9 cellular contexts compared by ENCODE assay signal in the genomic region with DNA sequence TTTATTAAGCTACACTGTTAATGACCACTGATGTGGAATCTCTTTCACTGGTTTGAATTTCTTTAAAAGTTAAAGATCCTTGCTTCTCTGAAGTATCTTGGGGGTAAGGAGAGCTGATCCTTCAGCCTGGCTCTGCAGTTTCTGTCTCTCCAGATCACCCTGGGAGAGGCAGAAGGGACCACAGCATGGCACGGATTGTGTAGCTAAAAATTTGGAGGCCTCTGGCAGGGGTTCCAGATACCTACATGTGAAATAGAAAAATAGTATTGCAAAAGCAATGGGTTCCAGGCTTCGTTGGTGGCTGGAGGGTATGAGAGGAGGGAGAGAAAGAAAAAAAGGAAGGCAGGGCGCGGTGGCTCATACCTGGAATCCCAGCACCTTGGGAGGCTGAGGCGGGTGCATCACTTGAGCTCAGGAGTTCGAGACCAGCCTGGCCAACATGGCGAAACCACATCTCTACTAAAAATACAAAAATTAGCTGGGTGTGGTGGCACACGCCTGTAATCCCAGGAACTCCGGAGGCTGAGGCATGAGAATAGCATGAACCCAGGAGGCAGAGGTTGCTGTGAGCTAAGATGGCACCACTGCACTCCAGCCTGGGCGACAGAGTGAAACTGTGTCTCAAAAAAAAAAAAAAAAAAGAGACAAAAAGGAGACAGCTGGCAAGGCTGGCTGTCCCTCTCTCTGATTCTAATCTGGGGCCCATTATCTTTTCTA. TPM values are rescaled to one million over a fixed set of nuclear protein-coding genes. Genes with fewer than 3 reads are reported as not detected.
DNase-seq lines count a peak whose midpoint lies in the region; ATAC-seq and TF ChIP-seq lines count a peak whose summit lies in the region.
"Had no signal": no experiment of that assay in that cellular context is flagged by ENCODE, and none has a peak within 500 bp of the region (broad histone marks: within the 10 kb centered on the region; RNA-seq: fewer than 3 reads in every experiment).

No MANE protein-coding gene starts in this region.

- peaks cover 0 to 2% (median 0%) of the 10 kb centered on the region in 7 donors for H3K9me3 Mint-ChIP-seq in CD14-positive monocyte
- H3K9me3 Mint-ChIP-seq in brain: no peaks in the 10 kb centered on the region
- no peaks in the 10 kb centered on the region for H3K9me3 Mint-ChIP-seq in natural killer cell

- H3K36me3 Mint-ChIP-seq in CD14-positive monocyte (peaks cover 15 to 18% of the 10 kb centered on the region in 2 donors), brain (peaks cover 22% of the 10 kb centered on the region), natural killer cell (no peaks in the 10 kb centered on the region)

- peaks cover 0 to 3% (median 2%) of the 10 kb centered on the region in 3 donors for H3K27me3 Mint-ChIP-seq in CD14-positive monocyte (ENCODE audit: low read depth in 3 of 3)
- peaks cover 17% of the 10 kb centered on the region for H3K27me3 Mint-ChIP-seq in brain
- no peaks in the 10 kb centered on the region for H3K27me3 Mint-ChIP-seq in natural killer cell (ENCODE audit: low read depth in 2 of 2)

- peaks cover 66% of the 10 kb centered on the region for H3K4me1 Mint-ChIP-seq in CD14-positive monocyte
- H3K4me1 Mint-ChIP-seq in brain: peaks cover 55% of the 10 kb centered on the region
- peaks cover 66 to 75% of the 10 kb centered on the region in 2 donors for H3K4me1 Mint-ChIP-seq in natural killer cell

- TF ChIP-seq CTCF in CD14-positive monocyte (IDR thresholded peaks at IDR 0.05) (no peak), brain (conservative IDR thresholded peaks at IDR 0.05) (no peak), natural killer cell (IDR thresholded peaks at IDR 0.05) (no peak)

- no peak for ATAC-seq in natural killer cell

- peak overlapping the region; percentile 100 for H3K4me3 Mint-ChIP-seq in CD14-positive monocyte
- H3K4me3 Mint-ChIP-seq in brain: peak overlapping the region; percentile 96 to 99 (median 97)
- peak overlapping the region; percentile 99 for H3K4me3 Mint-ChIP-seq in natural killer cell

- H3K4me3 ChIP-seq in Jurkat, Clone E6-1 (ENCODE audit: low read length): peak overlapping the region; percentile 95

- DNase-seq in CD14-positive monocyte (ENCODE audit: low spot score) (no peak), natural killer cell (no peak), NCI-H82 treated with DMSO at 0.1 percent for 48 hours (lab: John Stamatoyannopoulos, UW; ENCODE audit: unreplicated experiment) (no peak), HCEC 1CT (no peak), A172 (ENCODE audit: low spot score) (no peak), KG1 (lab: John Stamatoyannopoulos, UW) (no peak)
- DNase-seq in Jurkat, Clone E6-1 (ENCODE audit: low read depth, low spot score): no peak
- DNase-seq: NCI-H2029 treated with DMSO at 0.1 percent for 48 hours had no signal

- H3K27ac Mint-ChIP-seq in CD14-positive monocyte (peak overlapping the region; percentile 73 to 99 (median 89)), brain (peak overlapping the region in 4 of 5 experiments; percentile 55 to 95 (median 86)), natural killer cell (peak overlapping the region; percentile 91 to 93)

- intact Hi-C loops in CD14-positive monocyte (cut with micrococcal nuclease) (loop anchor here in 1 of 2 donors (10.0 kb wide), 1 partner anchor 285 kb away; no protein-coding TSS in a partner anchor), natural killer cell (cut with micrococcal nuclease) (no loop called here)

RNA-seq across cellular contexts. Expression of gene CHST11, which starts 3.5 kb away (rescaled TPM):
- polyA plus RNA-seq in CD14-positive monocyte (10 to 100 TPM; 44.4 to 48.4 TPM), brain (ENCODE audit: insufficient read depth, low read depth, low replicate concordance) (7.2 TPM)
- polyA plus RNA-seq in Jurkat, Clone E6-1 (2012; ENCODE audit: insufficient read depth, insufficient read length): 104 TPM
- total RNA-seq in natural killer cell: 100 to 1,000 TPM in 1 of 3 donors, 10 to 100 TPM in 2; 85.3 to 118 (median 96.1) TPM
- total RNA-seq in A172 (2014; rRNA removed; shearing (Covaris generic)): 4.7 and 8.4 TPM in 2 replicates
